In genomic region chr1:154961207-154961496, GRCh38 we compare ENCODE assay signal across 8 cellular contexts. TPM values are rescaled to one million over a fixed set of nuclear protein-coding genes. Genes with fewer than 3 reads are reported as not detected.
DNase-seq lines count a peak whose midpoint lies in the region; ATAC-seq and TF ChIP-seq lines count a peak whose summit lies in the region.

No MANE protein-coding gene starts in this region.

- peaks cover 24% of the 10 kb centered on the region for H3K36me3 Mint-ChIP-seq in HFFc6 (ENCODE audit: low read depth)

- peaks cover 9% of the 10 kb centered on the region; the same call in 1 of the 2 replicates for H3K27me3 Mint-ChIP-seq in HFFc6 (ENCODE audit: insufficient read depth)

- ATAC-seq in GM18861 (IDR thresholded peaks at IDR 0.05; ENCODE audit: unreplicated experiment): no peak
- no peak for ATAC-seq in esophagus mucosa
- no peak for ATAC-seq in GM18867 (IDR thresholded peaks at IDR 0.05; ENCODE audit: unreplicated experiment)

- H3K27me3 ChIP-seq in skeletal muscle satellite cell (ENCODE audit: control insufficient read depth, insufficient read depth, low read length): no peaks in the 10 kb centered on the region

- no peaks in the 10 kb centered on the region for H3K9me3 Mint-ChIP-seq in HFFc6

- H3K4me2 ChIP-seq in skeletal muscle satellite cell (ENCODE audit: low read length): peak overlapping the region; percentile 87

- H3K27ac Mint-ChIP-seq in HFFc6: peak overlapping the region; percentile 81

- H3K4me3 Mint-ChIP-seq in HFFc6: peak overlapping the region; percentile 94

- peak overlapping the region; percentile 94 for H3K9ac ChIP-seq in skeletal muscle satellite cell (ENCODE audit: low read depth, low read length)

- peaks cover 50% of the 10 kb centered on the region for H3K4me1 ChIP-seq in skeletal muscle satellite cell (ENCODE audit: control insufficient read depth, insufficient read depth, low read length)

- no peaks in the 10 kb centered on the region for H3K9me3 ChIP-seq in skeletal muscle satellite cell (replicated peaks; ENCODE audit: low read length)

- H3K4me1 Mint-ChIP-seq in HFFc6 (ENCODE audit: low read depth): peaks cover 60% of the 10 kb centered on the region

- peaks cover 37% of the 10 kb centered on the region for H3K36me3 ChIP-seq in skeletal muscle satellite cell (ENCODE audit: insufficient read depth, low read length)

- H3K4me3 ChIP-seq in WI38 (ENCODE audit: low read depth, low read length) (peak overlapping the region; percentile 75), fibroblast of the aortic adventitia (ENCODE audit: low read depth, low read length) (peak overlapping the region; percentile 78), skeletal muscle satellite cell (ENCODE audit: low read length) (peak overlapping the region; percentile 88)

- TF ChIP-seq CTCF in HFFc6 (IDR thresholded peaks at IDR 0.05) (no peak), WI38 (IDR thresholded peaks at IDR 0.05; ENCODE audit: low read depth, low read length) (no peak), fibroblast of the aortic adventitia (IDR thresholded peaks at IDR 0.05; ENCODE audit: insufficient read depth, low read length) (no peak)

- DNase-seq in HFFc6: no peak
- no peak for DNase-seq in fibroblast of the aortic adventitia (ENCODE audit: low read depth)
- no peak for DNase-seq in amygdala (lab: John Stamatoyannopoulos, UW)

RNA-seq across cellular contexts. Expression of gene PYGO2, which starts 0.4 kb away (rescaled TPM):
- total RNA-seq in HFFc6 (2021; fragmentation: NEBNext Ultra II Directional; extraction: Animal tissue kit (Norgen Biotek cat#: 25700)): 10 to 100 TPM; 19.9 to 23.7 (median 21.3) TPM
- total RNA-seq in fibroblast of the aortic adventitia (ENCODE audit: low replicate concordance) (7.8 and 18.0 TPM in 2 replicates), esophagus mucosa (17.3 TPM)
- 8.1 and 14.2 TPM in 2 replicates for total RNA-seq in skeletal muscle satellite cell (2012; rRNA removed)

RNA-seq across cellular contexts. Expression of gene PBXIP1, which starts 5.3 kb away (rescaled TPM):
- 10 to 100 TPM; 26.4 to 42.5 (median 28.1) TPM for total RNA-seq in HFFc6 (2021; fragmentation: NEBNext Ultra II Directional; extraction: Animal tissue kit (Norgen Biotek cat#: 25700))
- total RNA-seq in fibroblast of the aortic adventitia (ENCODE audit: low replicate concordance) (36.2 and 122 TPM in 2 replicates), esophagus mucosa (9.2 TPM)
- total RNA-seq in skeletal muscle satellite cell (2012; rRNA removed): 12.5 and 15.0 TPM in 2 replicates

RNA-seq across cellular contexts. Expression of gene SHC1, which starts 9.4 kb away (rescaled TPM):
- 100 to 1,000 TPM; 371 to 461 (median 401) TPM for total RNA-seq in HFFc6 (2021; fragmentation: NEBNext Ultra II Directional; extraction: Animal tissue kit (Norgen Biotek cat#: 25700))
- 111 and 167 TPM in 2 replicates for total RNA-seq in fibroblast of the aortic adventitia (ENCODE audit: low replicate concordance)
- total RNA-seq in skeletal muscle satellite cell (2012; rRNA removed): 299 and 313 TPM in 2 replicates
- total RNA-seq in esophagus mucosa: 68.0 TPM

RNA-seq across cellular contexts. Expression of gene CKS1B, which starts 13.3 kb away (rescaled TPM):
- total RNA-seq in HFFc6 (2021; fragmentation: NEBNext Ultra II Directional; extraction: Animal tissue kit (Norgen Biotek cat#: 25700)): 100 to 1,000 TPM in 3 of 6 experiments, 10 to 100 TPM in 3; 52.7 to 111 (median 98.8) TPM
- 24.0 and 80.7 TPM in 2 replicates for total RNA-seq in fibroblast of the aortic adventitia (ENCODE audit: low replicate concordance)
- total RNA-seq in skeletal muscle satellite cell (2012; rRNA removed): 51.0 and 66.0 TPM in 2 replicates
- total RNA-seq in esophagus mucosa: 74.5 TPM

RNA-seq across cellular contexts. Expression of gene FLAD1, which starts 22.0 kb away (rescaled TPM):
- 10 to 100 TPM; 25.1 to 35.3 (median 29.6) TPM for total RNA-seq in HFFc6 (2021; fragmentation: NEBNext Ultra II Directional; extraction: Animal tissue kit (Norgen Biotek cat#: 25700))
- total RNA-seq in fibroblast of the aortic adventitia (ENCODE audit: low replicate concordance): 5.2 and 17.7 TPM in 2 replicates
- 26.9 and 27.1 TPM in 2 replicates for total RNA-seq in skeletal muscle satellite cell (2012; rRNA removed)
- 29.6 TPM for total RNA-seq in esophagus mucosa
